8 cellular contexts compared by ENCODE assay signal in the genomic region with DNA sequence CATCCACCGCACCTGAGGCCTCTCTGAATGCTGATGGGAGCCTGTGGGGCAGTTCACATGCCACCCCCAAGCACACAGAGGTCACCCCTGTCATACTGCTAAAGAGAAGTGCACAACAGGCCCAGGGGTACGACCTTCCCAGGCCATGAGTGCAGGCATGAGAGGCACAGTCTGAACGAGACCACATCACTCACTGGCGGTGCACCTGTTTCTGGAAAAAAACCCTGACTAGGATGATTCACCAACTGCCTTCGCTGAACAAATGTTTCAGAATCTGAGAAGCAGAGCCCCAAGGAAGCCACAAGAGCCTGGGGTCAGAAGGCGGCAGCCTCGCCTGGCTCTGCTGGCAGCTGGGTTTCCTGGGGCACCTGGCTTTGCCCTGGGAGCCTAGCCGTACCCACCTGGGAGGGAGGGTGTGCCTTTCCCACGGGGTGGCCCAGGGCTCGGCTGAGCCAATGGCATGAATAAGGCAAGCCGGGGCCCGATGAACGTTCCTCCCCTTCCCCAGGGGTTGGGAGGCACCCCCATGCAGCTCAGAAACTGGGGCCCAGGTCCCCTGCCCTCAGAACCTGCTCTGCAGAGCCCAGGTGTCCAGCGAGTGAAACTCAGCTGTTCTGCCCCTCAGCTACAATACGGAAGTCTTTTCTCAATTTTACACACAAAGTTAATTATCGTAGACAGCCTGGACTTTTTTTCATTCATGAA.
DNase-seq lines count a peak whose midpoint lies in the region; ATAC-seq, FAIRE-seq and TF ChIP-seq lines count a peak whose summit lies in the region.

No MANE protein-coding gene starts in this region.

- ATAC-seq in HG03432 (IDR thresholded peaks at IDR 0.05; ENCODE audit: unreplicated experiment) (peak; percentile 81), aorta (ENCODE audit: low FRiP score) (no peak), upper lobe of left lung (ENCODE audit: low FRiP score in 2 of 2) (no peak)
- ATAC-seq in activated CD8-positive, alpha-beta memory T cell treated with anti-CD3 and anti-CD28 coated beads, Interleukin-2, amount 10 ng/mL, durations not matched to agents 7 days and 5 days: peak; percentile 76

- WGBS in aorta, 2 donors: 76 to 85% methylated on average over 16 of the region's 16 CpGs
- WGBS in upper lobe of left lung, 2 donors: 70 to 79% methylated on average over 10 to 16 of the region's 16 CpGs

- H3K36me3 Mint-ChIP-seq in activated CD8-positive, alpha-beta memory T cell treated with anti-CD3 and anti-CD28 coated beads, Interleukin-2, amount 10 ng/mL, durations not matched to agents 7 days and 5 days: peaks cover 18% of the 10 kb centered on the region

- H3K9me3 Mint-ChIP-seq in activated CD8-positive, alpha-beta memory T cell treated with anti-CD3 and anti-CD28 coated beads, Interleukin-2, amount 10 ng/mL, durations not matched to agents 7 days and 5 days (ENCODE audit: low read depth): no peaks in the 10 kb centered on the region

- no peaks in the 10 kb centered on the region for H3K4me1 ChIP-seq in aorta (ENCODE audit: control insufficient read depth in 1 of 2, insufficient read depth in 2 of 2, low read length in 2 of 2)
- H3K4me1 ChIP-seq in upper lobe of left lung: peaks cover 21 to 42% (median 31%) of the 10 kb centered on the region in 4 donors

- DNase-seq in GM12891 (ENCODE audit: insufficient read length, low spot score) (no peak), glomerular visceral epithelial cell (ENCODE audit: extremely low spot score) (peak; percentile 50), aorta (no peak), upper lobe of left lung (no peak), KBM-7 (no peak)
- peak; percentile 88 for DNase-seq in activated CD8-positive, alpha-beta memory T cell treated with anti-CD3 and anti-CD28 coated beads, Interleukin-2, amount 10 ng/mL, durations not matched to agents 7 days and 5 days
- DNase-seq in stimulated activated CD4-positive, alpha-beta T cell treated with anti-CD3 and anti-CD28 coated beads, TNF-alpha, amount 100 ng/mL, for 24 hours (ENCODE audit: low read depth in 3 of 3): peak; percentile 52 to 64 (median 64)

- no peaks in the 10 kb centered on the region for H3K36me3 ChIP-seq in aorta (ENCODE audit: control insufficient read depth in 1 of 2, insufficient read depth in 2 of 2, low read length in 1 of 2)
- H3K36me3 ChIP-seq in upper lobe of left lung: no peaks in the 10 kb centered on the region

- H3K4me3 ChIP-seq in aorta (ENCODE audit: low read length in 2 of 2) (no peak overlapping the region), upper lobe of left lung (no peak overlapping the region)

- H3K27ac ChIP-seq in aorta (ENCODE audit: low read depth in 1 of 2, low read length in 2 of 2) (no peak overlapping the region), upper lobe of left lung (peak overlapping the region in 2 of 4 donors; percentile 51 to 52)

- FAIRE-seq in GM12891 (lab: Jason Lieb, UNC): peak; percentile 79

- TF ChIP-seq POLR2A in GM12891 (IDR thresholded peaks at IDR 0.05; ENCODE audit: low read depth, low read length) (no peak), upper lobe of left lung (IDR thresholded peaks at IDR 0.05) (no peak)

- no peaks in the 10 kb centered on the region for H3K9me3 ChIP-seq in aorta (ENCODE audit: control insufficient read depth, low read length)
- no peaks in the 10 kb centered on the region for H3K9me3 ChIP-seq in upper lobe of left lung

- H3K27me3 ChIP-seq in aorta (ENCODE audit: control insufficient read depth in 1 of 2, insufficient read depth in 2 of 2, low read length in 1 of 2): no peaks in the 10 kb centered on the region
- no peaks in the 10 kb centered on the region for H3K27me3 ChIP-seq in upper lobe of left lung

- H3K27me3 Mint-ChIP-seq in activated CD8-positive, alpha-beta memory T cell treated with anti-CD3 and anti-CD28 coated beads, Interleukin-2, amount 10 ng/mL, durations not matched to agents 7 days and 5 days: no peaks in the 10 kb centered on the region

- intact Hi-C loops in aorta (cut with DNase I): loop anchor here in 1 of 2 donors (5.0 kb wide), 1 partner anchor 75 kb away; a partner anchor contains a TSS

- TF ChIP-seq CTCF in upper lobe of left lung (IDR thresholded peaks at IDR 0.05): no peak

- H3K27ac Mint-ChIP-seq in activated CD8-positive, alpha-beta memory T cell treated with anti-CD3 and anti-CD28 coated beads, Interleukin-2, amount 10 ng/mL, durations not matched to agents 7 days and 5 days: peak overlapping the region; percentile 92

- CTCF ChIA-PET in activated CD8-positive, alpha-beta memory T cell treated with anti-CD3 and anti-CD28 coated beads, Interleukin-2, amount 10 ng/mL, durations not matched to agents 7 days and 5 days (lab: Charles Lee): interaction anchor here (1.0 to 1.2 kb wide), 3 partner anchors 10 to 25 kb away, joined by 3 to 4 read pairs (median 3); no protein-coding TSS in a partner anchor

- in situ Hi-C loops in KBM-7 (cut with MboI; ENCODE audit: low pct_unique_long_range_greater_than_20kb, low sequenced_read_pairs): no loop called here

- peaks cover 76% of the 10 kb centered on the region for H3K4me1 Mint-ChIP-seq in activated CD8-positive, alpha-beta memory T cell treated with anti-CD3 and anti-CD28 coated beads, Interleukin-2, amount 10 ng/mL, durations not matched to agents 7 days and 5 days

- H3K4me3 Mint-ChIP-seq in activated CD8-positive, alpha-beta memory T cell treated with anti-CD3 and anti-CD28 coated beads, Interleukin-2, amount 10 ng/mL, durations not matched to agents 7 days and 5 days: peak overlapping the region; percentile 31

- no peak for TF ChIP-seq EP300 in upper lobe of left lung (IDR thresholded peaks at IDR 0.05)

TF ChIP-seq in GM12891, 5 proteins besides CTCF, POLR2A, EP300 and RAD21:
- TF ChIP-seq PAX5 (IDR thresholded peaks at IDR 0.05; ENCODE audit: insufficient read depth, low read length, severe bottlenecking): no peak
- 0 out of 2 replicates have a peak, but pooled peaks have one; percentile 6 for TF ChIP-seq POU2F2 (IDR thresholded peaks at IDR 0.05; ENCODE audit: low read depth, low read length)
- 0 out of 2 replicates have a peak, but pooled peaks have one; percentile 5 for TF ChIP-seq SPI1 (IDR thresholded peaks at IDR 0.05; ENCODE audit: low read depth, low read length)
- no peak for TF ChIP-seq POLR2AphosphoS5 (IDR thresholded peaks at IDR 0.05; ENCODE audit: low read depth, low read length)
- no peak for TF ChIP-seq TAF1 (IDR thresholded peaks at IDR 0.05; ENCODE audit: low read depth, low read length)

Comparison
In these comparisons a context has a peak if more than half of its experiments do, and no peak if none do; other contexts are left out.
1. DNase-seq: peak in activated CD8-positive, alpha-beta memory T cell treated with anti-CD3 and anti-CD28 coated beads, Interleukin-2, amount 10 ng/mL, durations not matched to agents 7 days and 5 days (single experiment), glomerular visceral epithelial cell (single experiment) and stimulated activated CD4-positive, alpha-beta T cell treated with anti-CD3 and anti-CD28 coated beads, TNF-alpha, amount 100 ng/mL, for 24 hours (3 of 3); none in GM12891 (single experiment), aorta (0 of 2), upper lobe of left lung (0 of 2) and KBM-7 (single experiment).
2. ATAC-seq: peak in HG03432 (single experiment) and activated CD8-positive, alpha-beta memory T cell treated with anti-CD3 and anti-CD28 coated beads, Interleukin-2, amount 10 ng/mL, durations not matched to agents 7 days and 5 days (single experiment); none in aorta (single experiment) and upper lobe of left lung (0 of 2).